In the genomic region with DNA sequence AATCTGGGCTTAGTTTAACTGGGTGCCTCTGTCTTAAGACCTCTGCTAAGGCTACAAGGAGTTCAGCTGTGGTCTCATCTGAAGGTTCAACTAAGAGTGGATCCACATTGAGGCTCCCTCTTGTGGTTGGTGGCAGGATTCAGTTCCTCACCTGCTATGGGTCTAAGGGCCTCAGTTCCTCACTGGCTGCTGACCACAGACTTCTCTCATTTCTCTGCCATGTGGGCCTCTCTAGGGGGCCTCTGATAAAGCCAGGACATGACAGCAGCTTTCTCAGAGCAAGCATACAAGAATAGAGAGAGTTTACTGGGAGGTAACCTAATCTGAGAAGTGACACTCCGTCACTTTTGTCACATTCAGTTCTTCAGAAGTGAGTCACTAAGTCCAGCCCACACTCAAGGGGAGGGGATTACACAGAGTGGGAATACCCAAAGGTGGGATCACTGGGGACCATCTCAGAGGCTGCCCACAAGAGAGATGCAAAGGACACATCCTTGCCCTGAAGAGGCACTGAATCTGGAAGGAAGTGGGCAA, we compare ENCODE assay signal across 8 cellular contexts. TPM values are rescaled to one million over a fixed set of nuclear protein-coding genes. Genes with fewer than 3 reads are reported as not detected.
DNase-seq lines count a peak whose midpoint lies in the region; ATAC-seq, FAIRE-seq and TF ChIP-seq lines count a peak whose summit lies in the region.

No MANE protein-coding gene starts in this region.

- peak; percentile 71 for ATAC-seq in HG02759 (IDR thresholded peaks at IDR 0.05; ENCODE audit: unreplicated experiment)

- no peaks in the 10 kb centered on the region for H3F3A ChIP-seq in OCI-LY1 (ENCODE audit: insufficient read depth, low read length)

- no peak overlapping the region for H2AFZ ChIP-seq in OCI-LY1 (ENCODE audit: low read length)

- H4K20me1 ChIP-seq in OCI-LY1 (ENCODE audit: insufficient read depth, low read length) = no peaks in the 10 kb centered on the region

- no peaks in the 10 kb centered on the region for H3K9me2 ChIP-seq in OCI-LY1 (ENCODE audit: low read depth, low read length)

- H3K27ac ChIP-seq in OCI-LY1 (ENCODE audit: low read depth, low read length, poor library complexity, severe bottlenecking) = no peak overlapping the region
- no peak overlapping the region for H3K27ac ChIP-seq in colonic mucosa
- H3K27ac ChIP-seq in small intestine (ENCODE audit: low read depth in 1 of 2, low read length in 1 of 2) = no peak overlapping the region
- H3K27ac ChIP-seq in esophagus squamous epithelium = no peak overlapping the region

- peak; percentile 55 for DNase-seq in stimulated activated CD4-positive, alpha-beta T cell treated with anti-CD3 and anti-CD28 coated beads, Interleukin-15, amount 100 ng/mL, for 24 hours
- DNase-seq in stimulated activated CD4-positive, alpha-beta T cell treated with anti-CD3 and anti-CD28 coated beads, Interleukin-12 subunit alpha, Interleukin-12 subunit beta, amount 100 ng/mL, for 4 hours = no peak
- DNase-seq in colonic mucosa = peak; percentile 57
- DNase-seq in small intestine = peak; percentile 48
- no peak for DNase-seq in esophagus squamous epithelium (lab: John Stamatoyannopoulos, UW)
- no peak for DNase-seq in NCI-H2029 treated with DMSO at 0.1 percent for 48 hours (lab: John Stamatoyannopoulos, UW)

- H3K4me1 ChIP-seq in OCI-LY1 (ENCODE audit: insufficient read depth, low read length, severe bottlenecking) (no peaks in the 10 kb centered on the region), colonic mucosa (no peaks in the 10 kb centered on the region), small intestine (ENCODE audit: control insufficient read depth in 2 of 2, insufficient read depth in 1 of 2, low read depth in 1 of 2, low read length in 1 of 2) (no peaks in the 10 kb centered on the region), esophagus squamous epithelium (no peaks in the 10 kb centered on the region)

- H3K36me3 ChIP-seq in OCI-LY1 (ENCODE audit: insufficient read depth, low read length) (no peaks in the 10 kb centered on the region), colonic mucosa (no peaks in the 10 kb centered on the region), small intestine (ENCODE audit: control insufficient read depth in 2 of 2, insufficient read depth in 2 of 2, low read length in 2 of 2) (no peaks in the 10 kb centered on the region), esophagus squamous epithelium (no peaks in the 10 kb centered on the region)

- intact Hi-C loops in colonic mucosa (cut with DNase I) = loop anchor here (5.0 kb wide), 1 partner anchor 227 kb away; a partner anchor contains a TSS
- intact Hi-C loops in esophagus squamous epithelium (cut with DNase I) = loop anchor here (5.0 kb wide), 2 partner anchors 88 to 232 kb away; no protein-coding TSS in a partner anchor

- H3K79me2 ChIP-seq in OCI-LY1 (ENCODE audit: insufficient read depth, low read length) = no peaks in the 10 kb centered on the region

- H3K4me2 ChIP-seq in OCI-LY1 (ENCODE audit: low read length) = no peak overlapping the region

- WGBS in small intestine, 3 donors = 75 to 96% (median 92%) methylated on average over 1 of the region's 1 CpG
- WGBS in esophagus squamous epithelium, 2 donors = 60 to 100% methylated on average over 1 of the region's 1 CpG

- H3K4me3 ChIP-seq in OCI-LY1 (ENCODE audit: low read depth, low read length, poor library complexity, severe bottlenecking) (no peak overlapping the region), colonic mucosa (no peak overlapping the region), small intestine (ENCODE audit: low read depth in 1 of 2, low read length in 2 of 2) (no peak overlapping the region), esophagus squamous epithelium (no peak overlapping the region)

- H3K9me3 ChIP-seq in OCI-LY1 (ENCODE audit: low read length) (no peaks in the 10 kb centered on the region), colonic mucosa (no peaks in the 10 kb centered on the region), small intestine (ENCODE audit: control insufficient read depth, low read depth) (no peaks in the 10 kb centered on the region), esophagus squamous epithelium (no peaks in the 10 kb centered on the region)

- TF ChIP-seq CTCF in OCI-LY1 (IDR thresholded peaks at IDR 0.05; ENCODE audit: low read length) (peak; percentile 73), colonic mucosa (IDR thresholded peaks at IDR 0.05) (no peak), esophagus squamous epithelium (IDR thresholded peaks at IDR 0.05) (peak in 3 of 6 experiments; percentile 32 to 67 (median 36))

- H3K9ac ChIP-seq in OCI-LY1 (ENCODE audit: low read length) (no peak overlapping the region), colonic mucosa (ENCODE audit: low read depth in 2 of 2, low read length in 2 of 2) (peak overlapping the region in 1 of 2 donors; percentile 12)

- TF ChIP-seq POLR2A in esophagus squamous epithelium (IDR thresholded peaks at IDR 0.05) = no peak

- H3K27me3 ChIP-seq in OCI-LY1 (ENCODE audit: insufficient read depth, low read length) (0 out of 2 replicates have a peak, but pooled peaks cover 4% of the 10 kb centered on the region), colonic mucosa (no peaks in the 10 kb centered on the region), small intestine (ENCODE audit: control insufficient read depth in 2 of 2, insufficient read depth in 2 of 2, low read length in 2 of 2) (no peaks in the 10 kb centered on the region), esophagus squamous epithelium (no peaks in the 10 kb centered on the region)

- FAIRE-seq in small intestine (lab: Jason Lieb, UNC) = no peak

RNA-seq across cellular contexts. Expression of a gene that starts 19.2 kb away (rescaled TPM):
- 10 to 100 TPM; 12.9 to 25.6 TPM for total RNA-seq in colonic mucosa
- polyA plus RNA-seq in small intestine = 10 to 100 TPM; 13.4 to 41.6 (median 28.9) TPM
- total RNA-seq in esophagus squamous epithelium = 10 to 100 TPM in 2 of 4 donors, 1 to 10 TPM in 2; 2.9 to 14.5 (median 9.1) TPM

RNA-seq across cellular contexts. Expression of a gene that starts 33.8 kb away (rescaled TPM):
- total RNA-seq in colonic mucosa (10 to 100 TPM; 16.1 to 26.8 TPM), esophagus squamous epithelium (10 to 100 TPM in 3 of 4 donors, 1 to 10 TPM in 1; 4.9 to 28.4 (median 13.0) TPM)
- 10 to 100 TPM; 14.1 to 23.3 (median 14.5) TPM for polyA plus RNA-seq in small intestine

Comparison
In these comparisons a context has a peak if more than half of its experiments do, and no peak if none do; other contexts are left out.
1. DNase-seq: peak in stimulated activated CD4-positive, alpha-beta T cell treated with anti-CD3 and anti-CD28 coated beads, Interleukin-15, amount 100 ng/mL, for 24 hours (single experiment), colonic mucosa (single experiment) and small intestine (single experiment); none in stimulated activated CD4-positive, alpha-beta T cell treated with anti-CD3 and anti-CD28 coated beads, Interleukin-12 subunit alpha, Interleukin-12 subunit beta, amount 100 ng/mL, for 4 hours (single experiment), esophagus squamous epithelium (single experiment) and NCI-H2029 treated with DMSO at 0.1 percent for 48 hours (single experiment).